11 cellular contexts compared by ENCODE assay signal in genomic region chr21:42925114-42925907, GRCh38. TPM values are rescaled to one million over a fixed set of nuclear protein-coding genes. Genes with fewer than 3 reads are reported as not detected.
DNase-seq lines count a peak whose midpoint lies in the region; ATAC-seq and TF ChIP-seq lines count a peak whose summit lies in the region.
"Had no signal": no experiment of that assay in that cellular context is flagged by ENCODE, and none has a peak within 500 bp of the region (broad histone marks: within the 10 kb centered on the region; RNA-seq: fewer than 3 reads in every experiment).

Gene ERVH48-1 (minus strand): TSS chr21:42925630. CDS start chr21:42919006, 6,624 bp downstream.

- no peak within 1 kb of the TSS for H3K4me3 Mint-ChIP-seq in MCF 10A (ENCODE audit: unreplicated experiment)

- TF ChIP-seq POLR2A in breast epithelium (IDR thresholded peaks at IDR 0.05), result no peak

- no TSS peak for BruUV-seq in MCF 10A (replicated peaks; lab: Mats Ljungman, UMichigan)

- H3K4me3 ChIP-seq in breast epithelium (no peak within 1 kb of the TSS), SK-N-MC (peak within 1 kb of the TSS; percentile 63), fibroblast of pulmonary artery (replicated peaks; ENCODE audit: low read depth, low read length) (no peak within 1 kb of the TSS), thymus (ENCODE audit: low read length) (no peak within 1 kb of the TSS)

- 81% methylated on average over 29 of the region's 29 CpGs for WGBS in thymus

- H3K4me1 ChIP-seq in breast epithelium (no peaks in the 10 kb centered on the region), thymus (ENCODE audit: control insufficient read depth, insufficient read depth, low read length) (peaks cover 14% of the 10 kb centered on the region)

- H3K27me3 ChIP-seq in breast epithelium, result no peaks in the 10 kb centered on the region
- no peaks in the 10 kb centered on the region for H3K27me3 ChIP-seq in thymus (ENCODE audit: control insufficient read depth, insufficient read depth)

- DNase-seq in MCF 10A (ENCODE audit: unreplicated experiment), result no peak
- DNase-seq in breast epithelium (ENCODE audit: low spot score in 2 of 2), result no peak
- DNase-seq in SK-N-MC (ENCODE audit: low read depth, low spot score), result no peak
- DNase-seq in fibroblast of pulmonary artery (ENCODE audit: low read depth), result peak; percentile 9
- no peak for DNase-seq in AG20443 (ENCODE audit: low spot score)
- DNase-seq in SHP77 (lab: John Stamatoyannopoulos, UW), result no peak
- DNase-seq: activated CD8-positive, alpha-beta memory T cell treated with anti-CD3 and anti-CD28 coated beads, Interleukin-2, amount 50 U/mL, for 4 hours; cortex of kidney had no signal

- no peaks in the 10 kb centered on the region for H3K27me3 Mint-ChIP-seq in MCF 10A (ENCODE audit: insufficient read depth, unreplicated experiment)

- TF ChIP-seq CTCF in MCF 10A (IDR thresholded peaks at IDR 0.05; ENCODE audit: unreplicated experiment) (no peak), breast epithelium (IDR thresholded peaks at IDR 0.05) (no peak), fibroblast of pulmonary artery (IDR thresholded peaks at IDR 0.05; ENCODE audit: low read length, missing control alignments) (no peak)

- H3K27ac Mint-ChIP-seq in MCF 10A (ENCODE audit: low read depth, unreplicated experiment), result peak within 1 kb of the TSS; percentile 86

- H3K36me3 Mint-ChIP-seq in MCF 10A (ENCODE audit: insufficient read depth, unreplicated experiment), result peaks cover 5% of the 10 kb centered on the region

- intact Hi-C loops in MCF 10A (cut with micrococcal nuclease), result loop anchor here (2.0 kb wide), 1 partner anchor 49 kb away; the partner anchor contains the start of gene PKNOX1
- intact Hi-C loops in breast epithelium (cut with DNase I; ENCODE audit: low total_unique reads), result no loop called here

- H3K9ac ChIP-seq in SK-N-MC (ENCODE audit: insufficient read length), result peak within 1 kb of the TSS; percentile 59

- H3K9me3 ChIP-seq in breast epithelium, result no peaks in the 10 kb centered on the region
- H3K9me3 ChIP-seq in SK-N-MC (ENCODE audit: low read depth, low read length), result no peaks in the 10 kb centered on the region
- no peaks in the 10 kb centered on the region for H3K9me3 ChIP-seq in thymus (ENCODE audit: control insufficient read depth)

- H3K27ac ChIP-seq in breast epithelium (no peak within 1 kb of the TSS), SK-N-MC (peak within 1 kb of the TSS; percentile 83), thymus (ENCODE audit: low read depth) (peak within 1 kb of the TSS; percentile 64)

- H3K36me3 ChIP-seq in breast epithelium (no peaks in the 10 kb centered on the region), SK-N-MC (ENCODE audit: insufficient read depth, low read length) (no peaks in the 10 kb centered on the region), thymus (ENCODE audit: control insufficient read depth, insufficient read depth) (no peaks in the 10 kb centered on the region)

- POLR2A ChIA-PET in MCF 10A (lab: Yijun Ruan, JAX), result no interaction called here

- no peak for ATAC-seq in GM19324 (IDR thresholded peaks at IDR 0.05; ENCODE audit: low FRiP score, unreplicated experiment)

- peaks cover 11% of the 10 kb centered on the region for H3K4me1 Mint-ChIP-seq in MCF 10A (ENCODE audit: insufficient read depth, unreplicated experiment)

- H3K9me3 Mint-ChIP-seq in MCF 10A (ENCODE audit: unreplicated experiment), result no peaks in the 10 kb centered on the region

- CTCF ChIA-PET in MCF 10A (lab: Yijun Ruan, JAX), result no interaction called here

RNA-seq across cellular contexts. Expression of gene ERVH48-1, which starts in this region (rescaled TPM):
- total RNA-seq in MCF 10A (2022) (not detected in 2 replicates), breast epithelium (not detected)
- 1.1 TPM for polyA plus RNA-seq in thymus
- polyA plus RNA-seq: BJ had no signal

Comparison
In these comparisons a context has a peak if more than half of its experiments do, and no peak if none do; other contexts are left out.
1. H3K27ac ChIP-seq: peak in SK-N-MC (single experiment) and thymus (single experiment); none in breast epithelium (0 of 2).